ENCODE assay signal across 20 cellular contexts in the genomic region with DNA sequence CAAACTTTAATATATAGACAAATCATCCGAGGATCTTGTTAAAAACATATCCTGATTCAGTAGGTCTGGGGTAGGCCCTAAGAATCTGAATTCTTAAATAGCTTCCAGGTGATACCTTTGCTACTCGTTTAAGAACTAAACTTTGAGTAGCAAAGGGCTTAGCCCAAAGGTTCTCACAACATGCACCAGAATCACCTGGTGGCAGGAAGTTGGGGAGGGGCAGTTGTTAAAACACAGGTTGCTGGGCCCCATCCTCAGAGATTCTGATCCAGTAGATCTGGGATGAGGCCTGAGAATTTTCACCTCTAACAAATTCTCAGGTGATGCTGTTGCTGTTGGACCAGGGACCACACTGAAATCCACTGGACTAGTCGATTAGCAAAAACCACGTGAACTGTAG. TPM values are rescaled to one million over a fixed set of nuclear protein-coding genes. Genes with fewer than 3 reads are reported as not detected.
DNase-seq lines count a peak whose midpoint lies in the region; ATAC-seq and TF ChIP-seq lines count a peak whose summit lies in the region.
"Had no signal": no experiment of that assay in that cellular context is flagged by ENCODE, and none has a peak within 500 bp of the region (broad histone marks: within the 10 kb centered on the region; RNA-seq: fewer than 3 reads in every experiment).

No MANE protein-coding gene starts in this region.

- H3K27ac Mint-ChIP-seq in GM23338 (no peak overlapping the region), WTC11 (peak overlapping the region; percentile 83; the same call in 1 of the 2 replicates), progenitor cell of endocrine pancreas (no peak overlapping the region), chondrocyte (ENCODE audit: unreplicated experiment) (no peak overlapping the region)
- H3K27ac Mint-ChIP-seq: CD14-positive monocyte; CD4-positive, alpha-beta memory T cell; IgD-negative memory B cell had no signal

- CTCF ChIA-PET in WTC11 (lab: Charles Lee): interaction anchor here (4.4 kb wide), 1 partner anchor 15 kb away, joined by 37 read pairs; no protein-coding TSS in a partner anchor

- H3K79me2 ChIP-seq in GM23338 (replicated peaks; ENCODE audit: insufficient read depth) (0 out of 2 replicates have a peak, but pooled peaks cover 3% of the 10 kb centered on the region), mesendoderm (ENCODE audit: control insufficient read depth, insufficient read depth, low read length) (peaks cover 7% of the 10 kb centered on the region)

- WGBS in mesendoderm (ENCODE audit: extremely low coverage, insufficient coverage, low lambda C conversion rate): no CpG with 5 or more reads among the region's 4 CpGs

- H2AK5ac ChIP-seq in mesendoderm (ENCODE audit: low read length): no peak overlapping the region

- DNase-seq in GM23338 (ENCODE audit: low spot score): peak; percentile 87
- DNase-seq in WTC11 (ENCODE audit: low spot score): peak; percentile 46
- DNase-seq in mesendoderm: peak; percentile 80
- no peak for DNase-seq in progenitor cell of endocrine pancreas (ENCODE audit: low spot score, unreplicated experiment)
- no peak for DNase-seq in SW 1271 (lab: John Stamatoyannopoulos, UW)
- DNase-seq in chondrocyte (ENCODE audit: low spot score): no peak
- DNase-seq: 8988T; CD4-positive, alpha-beta memory T cell; DMS153; DND-41; GM23248; H7; KBM-7 had no signal

- H3K23ac ChIP-seq in mesendoderm (ENCODE audit: low read length): no peak overlapping the region

- H3K9ac ChIP-seq in HUES6 (ENCODE audit: low read length) (peak overlapping the region; percentile 2), mesendoderm (ENCODE audit: low read length) (no peak overlapping the region)
- H3K9ac ChIP-seq: BLaER1, GM23248 had no signal

- H3K4me1 ChIP-seq in GM23338 (ENCODE audit: insufficient read depth) (peaks cover 36% of the 10 kb centered on the region), HUES6 (ENCODE audit: control insufficient read depth, insufficient read depth, low read length) (peaks cover 30% of the 10 kb centered on the region), mesendoderm (ENCODE audit: control insufficient read depth, low read depth, low read length) (peaks cover 6% of the 10 kb centered on the region)
- H3K4me1 ChIP-seq: BLaER1 had no signal

- H4K5ac ChIP-seq in mesendoderm (ENCODE audit: low read length): no peak overlapping the region

- H3K4me2 ChIP-seq in GM23338 (peak overlapping the region; percentile 9), mesendoderm (ENCODE audit: low read length) (no peak overlapping the region)
- H3K4me2 ChIP-seq: BLaER1 had no signal

- H3K9me2 ChIP-seq in GM23338 (ENCODE audit: insufficient read depth): no peaks in the 10 kb centered on the region

- peaks cover 7% of the 10 kb centered on the region; the same call in 2 of the 3 replicates for H3K36me3 Mint-ChIP-seq in GM23338 (ENCODE audit: low read depth)
- peaks cover 20% of the 10 kb centered on the region for H3K36me3 Mint-ChIP-seq in WTC11
- no peaks in the 10 kb centered on the region for H3K36me3 Mint-ChIP-seq in progenitor cell of endocrine pancreas (ENCODE audit: insufficient read depth)
- no peaks in the 10 kb centered on the region for H3K36me3 Mint-ChIP-seq in chondrocyte (ENCODE audit: low read depth)
- H3K36me3 Mint-ChIP-seq: CD14-positive monocyte; CD4-positive, alpha-beta memory T cell had no signal

- peaks cover 9% of the 10 kb centered on the region; the same call in 2 of the 3 replicates for H3K9me3 Mint-ChIP-seq in GM23338
- peaks cover 19% of the 10 kb centered on the region for H3K9me3 Mint-ChIP-seq in WTC11
- peaks cover 11% of the 10 kb centered on the region for H3K9me3 Mint-ChIP-seq in progenitor cell of endocrine pancreas (ENCODE audit: low read depth)
- peaks cover 7% of the 10 kb centered on the region for H3K9me3 Mint-ChIP-seq in chondrocyte (ENCODE audit: low read depth)

- ATAC-seq in GM23338 (peak; percentile 36; the same call in 2 of the 3 replicates), WTC11 (peak; percentile 54), GM21423 (IDR thresholded peaks at IDR 0.05; ENCODE audit: unreplicated experiment) (no peak)
- ATAC-seq: GM12878, HepG2 had no signal

- no peak overlapping the region for H2AFZ ChIP-seq in GM23338
- H2AFZ ChIP-seq: GM23248 had no signal

- H3K4me3 Mint-ChIP-seq in GM23338: no peak overlapping the region
- H3K4me3 Mint-ChIP-seq in WTC11: no peak overlapping the region
- no peak overlapping the region for H3K4me3 Mint-ChIP-seq in progenitor cell of endocrine pancreas (ENCODE audit: low read depth)
- no peak overlapping the region for H3K4me3 Mint-ChIP-seq in chondrocyte (ENCODE audit: unreplicated experiment)
- H3K4me3 Mint-ChIP-seq: CD14-positive monocyte; CD4-positive, alpha-beta memory T cell; IgD-negative memory B cell had no signal

- H4K20me1 ChIP-seq in GM23338 (replicated peaks; ENCODE audit: insufficient read depth): no peaks in the 10 kb centered on the region
- H4K20me1 ChIP-seq: BLaER1 had no signal

- peak overlapping the region; percentile 16 for H3K4ac ChIP-seq in mesendoderm (ENCODE audit: low read depth, low read length)

- H3K18ac ChIP-seq in mesendoderm (ENCODE audit: low read length): peak overlapping the region; percentile 98

- no peak overlapping the region for H4K8ac ChIP-seq in mesendoderm (ENCODE audit: low read depth, low read length)

- H2BK5ac ChIP-seq in mesendoderm (ENCODE audit: low read length): peak overlapping the region; percentile 86

- no peaks in the 10 kb centered on the region for H3K79me1 ChIP-seq in mesendoderm (ENCODE audit: low read length)

- H2BK15ac ChIP-seq in mesendoderm (replicated peaks; ENCODE audit: low read depth): no peak overlapping the region

- H3K27ac ChIP-seq in GM23338 (ENCODE audit: low read depth) (peak overlapping the region; percentile 90), HUES6 (ENCODE audit: low read depth, low read length) (peak overlapping the region; percentile 78; the same call in 1 of the 2 replicates), mesendoderm (ENCODE audit: low read depth, low read length) (peak overlapping the region; percentile 90)
- H3K27ac ChIP-seq: BLaER1, GM23248 had no signal

- H3K27me3 Mint-ChIP-seq in GM23338 (ENCODE audit: insufficient read depth, low read depth, poor library complexity) (no peaks in the 10 kb centered on the region), WTC11 (ENCODE audit: low read depth) (no peaks in the 10 kb centered on the region), progenitor cell of endocrine pancreas (peaks cover 8% of the 10 kb centered on the region), chondrocyte (ENCODE audit: low read depth) (no peaks in the 10 kb centered on the region)

- H3K36me3 ChIP-seq in GM23338 (ENCODE audit: insufficient read depth) (no peaks in the 10 kb centered on the region), HUES6 (ENCODE audit: control insufficient read depth, insufficient read depth, low read length) (no peaks in the 10 kb centered on the region), mesendoderm (ENCODE audit: control insufficient read depth, insufficient read depth, low read length) (no peaks in the 10 kb centered on the region)
- H3K36me3 ChIP-seq: BLaER1 had no signal

- H3K9me3 ChIP-seq in HUES6 (ENCODE audit: control insufficient read depth, insufficient read depth, low read depth, low read length): no peaks in the 10 kb centered on the region; the same call in 1 of the 2 replicates
- H3K9me3 ChIP-seq: BLaER1 had no signal

- H3K4me3 ChIP-seq in GM23338 (peak overlapping the region; percentile 3; the same call in 1 of the 2 replicates), HUES6 (ENCODE audit: low read depth, low read length) (no peak overlapping the region), mesendoderm (ENCODE audit: low read length) (no peak overlapping the region)
- H3K4me3 ChIP-seq: BLaER1, GM12878, GM23248 had no signal

- H3K4me1 Mint-ChIP-seq in GM23338 (peaks cover 23% of the 10 kb centered on the region), WTC11 (peaks cover 46% of the 10 kb centered on the region), progenitor cell of endocrine pancreas (ENCODE audit: low read depth) (peaks cover 9% of the 10 kb centered on the region), chondrocyte (ENCODE audit: low read depth) (peaks cover 15% of the 10 kb centered on the region)
- H3K4me1 Mint-ChIP-seq: CD14-positive monocyte; CD4-positive, alpha-beta memory T cell; IgD-negative memory B cell had no signal

- H3F3A ChIP-seq in GM23338 (replicated peaks; ENCODE audit: low read depth): no peaks in the 10 kb centered on the region

- no peak for TF ChIP-seq CTCF in GM23338 (conservative IDR thresholded peaks at IDR 0.05; ENCODE audit: low read depth in 2 of 2)
- TF ChIP-seq CTCF in WTC11 (IDR thresholded peaks at IDR 0.05): no peak
- TF ChIP-seq CTCF in progenitor cell of endocrine pancreas (IDR thresholded peaks at IDR 0.05; ENCODE audit: unreplicated experiment): no peak
- TF ChIP-seq CTCF in chondrocyte (IDR thresholded peaks at IDR 0.05): no peak

- no peaks in the 10 kb centered on the region for H3K27me3 ChIP-seq in GM23338 (ENCODE audit: insufficient read depth)
- no peaks in the 10 kb centered on the region for H3K27me3 ChIP-seq in HUES6 (ENCODE audit: control insufficient read depth, insufficient read depth, low read length)
- H3K27me3 ChIP-seq in mesendoderm (ENCODE audit: insufficient read depth, low read length, poor library complexity): no peaks in the 10 kb centered on the region
- H3K27me3 ChIP-seq: BLaER1 had no signal

- peak overlapping the region; percentile 98 for H2BK120ac ChIP-seq in mesendoderm (ENCODE audit: low read depth, low read length)

- POLR2A ChIA-PET in WTC11 (lab: Charles Lee): interaction anchor here (1.0 kb wide), 1 partner anchor 16 kb away, joined by 3 read pairs; no protein-coding TSS in a partner anchor

- H3K56ac ChIP-seq in mesendoderm (ENCODE audit: low read length): peak overlapping the region; percentile 44

TF ChIP-seq in WTC11, 78 proteins besides CTCF, POLR2A, EP300 and RAD21 (continues in another document):
- TF ChIP-seq PRRX2 (CRISPR knock-in tag; IDR thresholded peaks at IDR 0.05): no peak

RNA-seq across cellular contexts. Expression of gene RGMB, which starts 20.0 kb away (rescaled TPM):
- total RNA-seq in GM23338 (2014; rRNA removed; shearing (Covaris generic)): 34.1 and 34.3 TPM in 2 replicates
- 20.5 and 21.7 TPM in 2 replicates for polyA plus RNA-seq in GM23338 (2016; fragmentation: Nextera tagmentation; extraction: Ambion mirVana)
- total RNA-seq in WTC11 (2021) (33.0 to 40.7 TPM (median 40.0 TPM) in 3 replicates), progenitor cell of endocrine pancreas (20.4 and 24.4 TPM in 2 replicates), chondrocyte (21.9 to 28.5 TPM (median 27.7 TPM) in 3 replicates)
- 27.9 TPM for polyA plus RNA-seq in mesendoderm (2013, experiment 1 of 2)
- 28.8 TPM for polyA plus RNA-seq in mesendoderm (2013, experiment 2 of 2)

Comparison
In these comparisons a context has a peak if more than half of its experiments do, and no peak if none do; other contexts are left out.
1. DNase-seq: peak in GM23338 (single experiment), WTC11 (single experiment) and mesendoderm (single experiment); none in progenitor cell of endocrine pancreas (single experiment), SW 1271 (0 of 2) and chondrocyte (single experiment).
2. Peak in every context shown above with its lines, with median percentiles within 50 percentile points of each other: H3K27ac ChIP-seq.